Comparison of ENCODE assay signal across 8 cellular contexts in the genomic region with DNA sequence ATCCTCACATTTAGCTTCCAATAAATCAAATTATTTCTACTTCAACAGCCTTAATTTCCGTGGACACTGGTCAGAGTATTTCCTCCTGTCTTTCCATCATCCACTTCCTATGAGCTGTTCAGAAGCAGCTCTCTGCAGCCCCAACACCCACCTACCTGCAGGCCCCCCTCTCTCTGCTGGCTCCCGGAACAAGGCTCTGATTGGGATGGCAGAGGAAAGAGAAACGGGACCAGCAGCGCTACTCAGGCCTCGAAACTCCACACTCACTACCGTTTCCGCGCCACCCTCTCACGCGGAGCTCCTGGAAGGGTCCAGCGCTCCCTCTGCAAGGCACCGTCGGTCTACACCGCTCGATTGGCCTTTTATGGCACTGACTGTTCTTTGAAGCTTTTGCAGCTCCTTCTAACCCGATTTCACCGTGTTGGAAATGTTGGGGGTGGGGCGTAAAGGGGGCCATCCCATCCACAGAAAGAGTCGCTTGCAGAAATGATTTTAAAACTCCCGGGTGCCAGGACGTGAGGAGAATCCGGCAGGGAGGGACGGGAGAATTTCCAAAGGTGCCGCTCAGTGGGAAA. TPM values are rescaled to one million over a fixed set of nuclear protein-coding genes. Genes with fewer than 3 reads are reported as not detected.
A peak's percentile ranks its signal among the peaks of the same experiment; 100 is the strongest.
DNase-seq lines count a peak whose midpoint lies in the region; ATAC-seq lines count a peak whose summit lies in the region.

No MANE protein-coding gene starts in this region.

- DNase-seq in NCI-H2029 (lab: John Stamatoyannopoulos, UW) (peak; percentile 61), NCI-H2029 treated with DMSO at 0.1 percent for 48 hours (lab: John Stamatoyannopoulos, UW) (no peak), KG1 (lab: John Stamatoyannopoulos, UW) (peak; percentile 81), left ventricle myocardium superior (peak; percentile 45), GOT3 (lab: John Stamatoyannopoulos, UW) (no peak)
- DNase-seq in activated T-cell treated with anti-CD3 and anti-CD28 coated beads, Interleukin-2, amount 50 U/mL, for 4 hours, result no peak

- intact Hi-C loops in left ventricle myocardium superior (cut with micrococcal nuclease), result no loop called here

- H3K9me3 Mint-ChIP-seq in activated T-cell treated with anti-CD3 and anti-CD28 coated beads, Interleukin-2, amount 50 U/mL, for 4 hours, result no peaks in the 10 kb centered on the region

- H3K36me3 ChIP-seq in rectal smooth muscle tissue (ENCODE audit: control insufficient read depth, insufficient read depth, low read length), result no peaks in the 10 kb centered on the region

- ATAC-seq in GM21717 (IDR thresholded peaks at IDR 0.05; ENCODE audit: unreplicated experiment) (peak; percentile 18), left ventricle myocardium superior (peak; percentile 28)
- peak; percentile 23 for ATAC-seq in activated T-cell treated with anti-CD3 and anti-CD28 coated beads, Interleukin-2, amount 50 U/mL, for 4 hours

- H3K27ac ChIP-seq in rectal smooth muscle tissue (ENCODE audit: low read depth, low read length), result peak overlapping the region; percentile 82

- no peaks in the 10 kb centered on the region for H3K27me3 ChIP-seq in rectal smooth muscle tissue (ENCODE audit: control insufficient read depth, insufficient read depth, low read length)

- H3K4me1 ChIP-seq in rectal smooth muscle tissue (ENCODE audit: control insufficient read depth, insufficient read depth, low read length), result peaks cover 16% of the 10 kb centered on the region

- H3K4me3 ChIP-seq in rectal smooth muscle tissue (ENCODE audit: low read length), result peak overlapping the region; percentile 86

- no peak overlapping the region for H3K4me3 Mint-ChIP-seq in activated T-cell treated with anti-CD3 and anti-CD28 coated beads, Interleukin-2, amount 50 U/mL, for 4 hours

- peaks cover 26% of the 10 kb centered on the region for H3K4me1 Mint-ChIP-seq in activated T-cell treated with anti-CD3 and anti-CD28 coated beads, Interleukin-2, amount 50 U/mL, for 4 hours (ENCODE audit: low read depth)

- peak overlapping the region; percentile 34 for H3K9ac ChIP-seq in rectal smooth muscle tissue (ENCODE audit: low read length)

- H3K27me3 Mint-ChIP-seq in activated T-cell treated with anti-CD3 and anti-CD28 coated beads, Interleukin-2, amount 50 U/mL, for 4 hours (ENCODE audit: low read depth), result no peaks in the 10 kb centered on the region

- no peaks in the 10 kb centered on the region for H3K36me3 Mint-ChIP-seq in activated T-cell treated with anti-CD3 and anti-CD28 coated beads, Interleukin-2, amount 50 U/mL, for 4 hours (ENCODE audit: insufficient read depth)

RNA-seq across cellular contexts. Expression of gene PANX1, which starts 0.4 kb away (rescaled TPM):
- 10 to 100 TPM; 17.0 to 19.5 (median 18.8) TPM for total RNA-seq in activated T-cell treated with anti-CD3 and anti-CD28 coated beads, Interleukin-2, amount 50 U/mL, for 4 hours
- total RNA-seq in left ventricle myocardium superior, result 17.4 TPM

Comparison
In these comparisons a context has a peak if more than half of its experiments do, and no peak if none do; other contexts are left out.
1. DNase-seq: peak in NCI-H2029 (single experiment), KG1 (single experiment) and left ventricle myocardium superior (single experiment); none in NCI-H2029 treated with DMSO at 0.1 percent for 48 hours (single experiment), activated T-cell treated with anti-CD3 and anti-CD28 coated beads, Interleukin-2, amount 50 U/mL, for 4 hours (single experiment) and GOT3 (single experiment).
2. Peak in every context shown above with its lines, with median percentiles within 50 percentile points of each other: ATAC-seq.